ENCODE assay signal across 32 cellular contexts in the genomic region with DNA sequence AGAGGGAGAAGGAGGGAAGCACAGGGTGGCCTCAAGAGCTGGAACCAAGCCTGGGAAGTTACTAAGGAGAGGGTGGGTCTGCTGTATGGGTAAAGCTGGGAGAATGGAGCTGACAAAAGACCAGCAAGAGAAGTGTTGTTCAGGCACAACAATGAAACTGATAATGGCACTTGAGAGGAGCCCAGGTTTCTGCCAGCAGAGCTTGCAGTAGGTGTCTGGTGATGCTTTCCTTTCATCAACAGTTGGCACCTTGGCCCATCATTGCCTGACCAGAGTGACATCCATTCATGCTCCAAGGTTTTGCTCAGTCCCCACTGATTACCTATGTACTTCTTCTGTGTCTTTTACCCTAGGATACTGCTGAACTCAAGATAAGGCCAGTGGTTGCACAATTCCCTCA.
DNase-seq lines count a peak whose midpoint lies in the region; ATAC-seq and TF ChIP-seq lines count a peak whose summit lies in the region.
"Had no signal": no experiment of that assay in that cellular context is flagged by ENCODE, and none has a peak within 500 bp of the region (broad histone marks: within the 10 kb centered on the region; RNA-seq: fewer than 3 reads in every experiment).

No MANE protein-coding gene starts in this region.

- H4K8ac ChIP-seq in mesendoderm (ENCODE audit: low read depth, low read length) = no peak overlapping the region

- no peaks in the 10 kb centered on the region for H4K20me1 ChIP-seq in BLaER1

- H3K9me3 Mint-ChIP-seq in CD8-positive, alpha-beta T cell = peaks cover 14% of the 10 kb centered on the region
- peaks cover 16% of the 10 kb centered on the region for H3K9me3 Mint-ChIP-seq in activated naive CD8-positive, alpha-beta T cell (ENCODE audit: low read depth)

- H3K4me2 ChIP-seq in BLaER1 (peak overlapping the region; percentile 86), mesendoderm (ENCODE audit: low read length) (no peak overlapping the region)

- H2BK120ac ChIP-seq in mesendoderm (ENCODE audit: low read depth, low read length) = no peak overlapping the region

- CTCF ChIA-PET in CD8-positive, alpha-beta T cell (lab: Charles Lee) = interaction anchor here (1.5 kb wide), 1 partner anchor 34 kb away, joined by 3 read pairs; no protein-coding TSS in a partner anchor

- intact Hi-C loops in CD8-positive, alpha-beta T cell (cut with DNase I, micrococcal nuclease) = loop anchor here (5.0 kb wide), 1 partner anchor 74 kb away; no protein-coding TSS in a partner anchor

- POLR2A ChIA-PET in CD8-positive, alpha-beta T cell (lab: Charles Lee) = interaction anchor here (0.6 kb wide), 1 partner anchor 170 kb away, joined by 6 read pairs; no protein-coding TSS in a partner anchor

- H3K27me3 ChIP-seq in BLaER1 = no peaks in the 10 kb centered on the region
- no peaks in the 10 kb centered on the region for H3K27me3 ChIP-seq in CD8-positive, alpha-beta T cell (ENCODE audit: insufficient read depth, low read length)
- no peaks in the 10 kb centered on the region for H3K27me3 ChIP-seq in mesendoderm (ENCODE audit: insufficient read depth, low read length, poor library complexity)
- H3K27me3 ChIP-seq: gastrocnemius medialis, right lobe of liver, SJCRH30 had no signal

- no peak overlapping the region for H2BK15ac ChIP-seq in mesendoderm (replicated peaks; ENCODE audit: low read depth)

- peak overlapping the region; percentile 32 for H3K56ac ChIP-seq in mesendoderm (ENCODE audit: low read length)

- no peak overlapping the region for H3K18ac ChIP-seq in mesendoderm (ENCODE audit: low read length)

- H3K36me3 ChIP-seq in BLaER1 (no peaks in the 10 kb centered on the region), mesendoderm (ENCODE audit: control insufficient read depth, insufficient read depth, low read length) (no peaks in the 10 kb centered on the region)
- no peaks in the 10 kb centered on the region for H3K36me3 ChIP-seq in CD8-positive, alpha-beta T cell (ENCODE audit: insufficient read depth, low read length)
- H3K36me3 ChIP-seq: gastrocnemius medialis, right lobe of liver, SJCRH30 had no signal

- peak overlapping the region; percentile 93 for H3K27ac Mint-ChIP-seq in CD8-positive, alpha-beta T cell
- peak overlapping the region; percentile 8 for H3K27ac Mint-ChIP-seq in activated naive CD8-positive, alpha-beta T cell
- H3K27ac Mint-ChIP-seq: activated CD4-positive, alpha-beta T cell treated with anti-CD3 and anti-CD28 coated beads, Interleukin-2, amount 10 ng/mL, durations not matched to agents 7 days and 5 days; activated CD8-positive, alpha-beta memory T cell treated with anti-CD3 and anti-CD28 coated beads, Interleukin-2, amount 10 ng/mL, durations not matched to agents 7 days and 5 days; type B pancreatic cell had no signal

- peaks cover 97% of the 10 kb centered on the region for H3K4me1 ChIP-seq in BLaER1
- peaks cover 33% of the 10 kb centered on the region for H3K4me1 ChIP-seq in CD8-positive, alpha-beta T cell (ENCODE audit: insufficient read depth, low read length)
- H3K4me1 ChIP-seq in mesendoderm (ENCODE audit: control insufficient read depth, low read depth, low read length) = peaks cover 11% of the 10 kb centered on the region
- H3K4me1 ChIP-seq: gastrocnemius medialis had no signal

- H3K79me2 ChIP-seq in mesendoderm (ENCODE audit: control insufficient read depth, insufficient read depth, low read length) = no peaks in the 10 kb centered on the region

- H3K9me3 ChIP-seq in BLaER1 = peaks cover 16% of the 10 kb centered on the region; the same call in 1 of the 2 replicates
- H3K9me3 ChIP-seq in CD8-positive, alpha-beta T cell (ENCODE audit: low read length) = no peaks in the 10 kb centered on the region
- H3K9me3 ChIP-seq: gastrocnemius medialis, right lobe of liver had no signal

- no peak for ATAC-seq in CD8-positive, alpha-beta T cell
- ATAC-seq in GM18907 (IDR thresholded peaks at IDR 0.05; ENCODE audit: unreplicated experiment) = no peak
- ATAC-seq in HG02973 (IDR thresholded peaks at IDR 0.05; ENCODE audit: unreplicated experiment) = no peak
- ATAC-seq: activated CD8-positive, alpha-beta memory T cell treated with anti-CD3 and anti-CD28 coated beads, Interleukin-2, amount 10 ng/mL, durations not matched to agents 7 days and 5 days; activated T-cell treated with anti-CD3 and anti-CD28 coated beads, Interleukin-2, amount 50 U/mL, for 4 hours; gastrocnemius medialis; right lobe of liver had no signal

- H3K4ac ChIP-seq in mesendoderm (ENCODE audit: low read depth, low read length) = no peak overlapping the region

- no peaks in the 10 kb centered on the region for H3K27me3 Mint-ChIP-seq in CD8-positive, alpha-beta T cell (ENCODE audit: low read depth)
- no peaks in the 10 kb centered on the region for H3K27me3 Mint-ChIP-seq in activated naive CD8-positive, alpha-beta T cell
- H3K27me3 Mint-ChIP-seq: activated CD4-positive, alpha-beta T cell treated with anti-CD3 and anti-CD28 coated beads, Interleukin-2, amount 10 ng/mL, durations not matched to agents 7 days and 5 days; activated CD8-positive, alpha-beta memory T cell treated with anti-CD3 and anti-CD28 coated beads, Interleukin-2, amount 10 ng/mL, durations not matched to agents 7 days and 5 days had no signal

- H2AK5ac ChIP-seq in mesendoderm (ENCODE audit: low read length) = peak overlapping the region; percentile 40

- H3K27ac ChIP-seq in BLaER1 = peak overlapping the region; percentile 92
- no peak overlapping the region for H3K27ac ChIP-seq in CD8-positive, alpha-beta T cell (ENCODE audit: low read depth, low read length)
- no peak overlapping the region for H3K27ac ChIP-seq in mesendoderm (ENCODE audit: low read depth, low read length)
- H3K27ac ChIP-seq: gastrocnemius medialis, right lobe of liver, SJCRH30, VCaP had no signal

- H3K9ac ChIP-seq in BLaER1 = peak overlapping the region; percentile 65
- H3K9ac ChIP-seq in mesendoderm (ENCODE audit: low read length) = no peak overlapping the region

- no peak for TF ChIP-seq CTCF in CD8-positive, alpha-beta T cell (IDR thresholded peaks at IDR 0.05)

- peaks cover 52% of the 10 kb centered on the region for H3K4me1 Mint-ChIP-seq in CD8-positive, alpha-beta T cell (ENCODE audit: low read depth)
- peaks cover 69% of the 10 kb centered on the region for H3K4me1 Mint-ChIP-seq in activated naive CD8-positive, alpha-beta T cell (ENCODE audit: low read depth)

- H4K5ac ChIP-seq in mesendoderm (ENCODE audit: low read length) = no peak overlapping the region

- no peaks in the 10 kb centered on the region for H3K36me3 Mint-ChIP-seq in CD8-positive, alpha-beta T cell
- peaks cover 11% of the 10 kb centered on the region for H3K36me3 Mint-ChIP-seq in activated naive CD8-positive, alpha-beta T cell
- H3K36me3 Mint-ChIP-seq: type B pancreatic cell had no signal

- no peak overlapping the region for H3K23ac ChIP-seq in mesendoderm (ENCODE audit: low read length)

- DNase-seq in CD8-positive, alpha-beta T cell = no peak
- DNase-seq in mesendoderm = no peak
- DNase-seq in epidermal melanocyte (ENCODE audit: insufficient read length, low spot score) = no peak
- DNase-seq in inferior parietal cortex (ENCODE audit: extremely low spot score) = no peak
- DNase-seq: ACHN; activated CD4-positive, alpha-beta T cell treated with anti-CD3 and anti-CD28 coated beads, Interleukin-2, amount 10 ng/mL, durations not matched to agents 7 days and 5 days; activated CD8-positive, alpha-beta memory T cell treated with anti-CD3 and anti-CD28 coated beads, Interleukin-2, amount 10 ng/mL, durations not matched to agents 7 days and 5 days; activated gamma-delta T cell; activated T-cell treated with anti-CD3 and anti-CD28 coated beads, Interleukin-2, amount 50 U/mL, for 4 hours; Calu3; central memory CD4-positive, alpha-beta T cell; DMS79 treated with DMSO at 0.1 percent for 48 hours; gastrocnemius medialis; GOT3; mammary epithelial cell; NCI-H1436 treated with DMSO at 0.1 percent for 48 hours; NCI-H446; NCI-H774; posterior cingulate gyrus; right lobe of liver; SJCRH30; stimulated activated CD4-positive, alpha-beta T cell treated with anti-CD3 and anti-CD28 coated beads, Interleukin-4, amount 100 ng/mL, for 4 hours; substantia nigra; SW 1271; T-helper 9 cell had no signal

- H2BK5ac ChIP-seq in mesendoderm (ENCODE audit: low read length) = no peak overlapping the region

- H3K4me3 ChIP-seq in BLaER1 (peak overlapping the region; percentile 51), mesendoderm (ENCODE audit: low read length) (no peak overlapping the region)
- H3K4me3 ChIP-seq in CD8-positive, alpha-beta T cell (ENCODE audit: low read depth, low read length) = no peak overlapping the region
- H3K4me3 ChIP-seq: gastrocnemius medialis, right lobe of liver, SJCRH30 had no signal

- H3K4me3 Mint-ChIP-seq in CD8-positive, alpha-beta T cell = no peak overlapping the region
- H3K4me3 Mint-ChIP-seq in activated naive CD8-positive, alpha-beta T cell = no peak overlapping the region
- H3K4me3 Mint-ChIP-seq: activated CD4-positive, alpha-beta T cell treated with anti-CD3 and anti-CD28 coated beads, Interleukin-2, amount 10 ng/mL, durations not matched to agents 7 days and 5 days; activated CD8-positive, alpha-beta memory T cell treated with anti-CD3 and anti-CD28 coated beads, Interleukin-2, amount 10 ng/mL, durations not matched to agents 7 days and 5 days; activated T-cell treated with anti-CD3 and anti-CD28 coated beads, Interleukin-2, amount 50 U/mL, for 4 hours; neural crest cell; type B pancreatic cell had no signal

- H3K79me1 ChIP-seq in mesendoderm (ENCODE audit: low read length) = no peaks in the 10 kb centered on the region
